ENCODE assay signal across 8 cellular contexts in the genomic region with DNA sequence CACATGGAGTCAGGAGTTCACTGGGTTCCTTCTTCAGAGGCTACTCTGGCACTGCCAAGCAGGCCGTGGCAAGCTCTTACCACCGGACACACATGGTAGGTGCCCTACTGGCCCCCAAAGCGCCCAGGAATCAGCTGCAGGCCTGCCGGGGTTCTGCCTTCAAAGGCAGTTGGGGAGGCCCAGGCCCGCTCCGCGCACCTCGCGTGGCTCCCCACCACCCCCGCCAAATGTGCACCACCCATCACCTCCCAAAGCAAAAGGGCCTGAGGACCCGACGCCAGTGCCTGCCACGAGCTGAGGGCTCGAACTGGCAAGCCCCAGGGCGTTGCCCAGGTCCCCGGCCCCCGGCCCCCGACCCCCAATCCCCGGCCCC. TPM values are rescaled to one million over a fixed set of nuclear protein-coding genes. Genes with fewer than 3 reads are reported as not detected.
DNase-seq lines count a peak whose midpoint lies in the region; ATAC-seq lines count a peak whose summit lies in the region.

No MANE protein-coding gene starts in this region.

- H3K27me3 Mint-ChIP-seq in activated T-cell treated with anti-CD3 and anti-CD28 coated beads, Interleukin-2, amount 50 U/mL, for 72 hours (ENCODE audit: low read depth): no peaks in the 10 kb centered on the region

- peaks cover 16% of the 10 kb centered on the region for H3K4me1 Mint-ChIP-seq in activated T-cell treated with anti-CD3 and anti-CD28 coated beads, Interleukin-2, amount 50 U/mL, for 72 hours (ENCODE audit: low read depth)

- peaks cover 0 to 4% of the 10 kb centered on the region in 2 donors for H3K9me3 Mint-ChIP-seq in activated T-cell treated with anti-CD3 and anti-CD28 coated beads, Interleukin-2, amount 50 U/mL, for 72 hours

- no peak overlapping the region for H3K27ac Mint-ChIP-seq in activated T-cell treated with anti-CD3 and anti-CD28 coated beads, Interleukin-2, amount 50 U/mL, for 72 hours

- ATAC-seq in activated T-cell treated with anti-CD3 and anti-CD28 coated beads, Interleukin-2, amount 50 U/mL, for 72 hours (replicated peaks in 1 of 2): peak; percentile 35 to 36
- ATAC-seq in left ventricle myocardium superior (peak; percentile 7), HG02981 (IDR thresholded peaks at IDR 0.05; ENCODE audit: unreplicated experiment) (no peak), HG02938 (IDR thresholded peaks at IDR 0.05; ENCODE audit: unreplicated experiment) (no peak)

- peak overlapping the region; percentile 82 to 83 for H3K4me3 Mint-ChIP-seq in activated T-cell treated with anti-CD3 and anti-CD28 coated beads, Interleukin-2, amount 50 U/mL, for 72 hours

- H3K36me3 Mint-ChIP-seq in activated T-cell treated with anti-CD3 and anti-CD28 coated beads, Interleukin-2, amount 50 U/mL, for 72 hours (ENCODE audit: insufficient read depth in 2 of 2): no peaks in the 10 kb centered on the region

- peak overlapping the region in 11 of 21 experiments; percentile 11 to 85 (median 67) for H3K27ac ChIP-seq in skin epidermis

- H3K4me3 ChIP-seq in skin epidermis: peak overlapping the region; percentile 54 to 90 (median 71)

- intact Hi-C loops in left ventricle myocardium superior (cut with micrococcal nuclease): no loop called here

- peak; percentile 25 for DNase-seq in HuH-7.5 (ENCODE audit: low spot score)
- DNase-seq in activated T-cell treated with anti-CD3 and anti-CD28 coated beads, Interleukin-2, amount 50 U/mL, for 72 hours: peak; percentile 27 to 44
- peak; percentile 40 for DNase-seq in left ventricle myocardium superior
- DNase-seq in NCI-H1436 treated with DMSO at 0.1 percent for 48 hours (lab: John Stamatoyannopoulos, UW): no peak
- DNase-seq in NCI-H2081 treated with DMSO at 0.1 percent for 48 hours (lab: John Stamatoyannopoulos, UW): no peak

RNA-seq across cellular contexts. Expression of gene POMGNT2, which starts 0.7 kb away (rescaled TPM):
- total RNA-seq in activated T-cell treated with anti-CD3 and anti-CD28 coated beads, Interleukin-2, amount 50 U/mL, for 72 hours: 1 to 10 TPM; 5.0 to 6.6 TPM
- 20.7 TPM for total RNA-seq in left ventricle myocardium superior

Comparison
In these comparisons a context has a peak if more than half of its experiments do, and no peak if none do; other contexts are left out.
1. DNase-seq: peak in HuH-7.5 (single experiment), activated T-cell treated with anti-CD3 and anti-CD28 coated beads, Interleukin-2, amount 50 U/mL, for 72 hours (2 of 2) and left ventricle myocardium superior (single experiment); none in NCI-H1436 treated with DMSO at 0.1 percent for 48 hours (single experiment) and NCI-H2081 treated with DMSO at 0.1 percent for 48 hours (single experiment).
2. ATAC-seq: peak in activated T-cell treated with anti-CD3 and anti-CD28 coated beads, Interleukin-2, amount 50 U/mL, for 72 hours (2 of 2) and left ventricle myocardium superior (single experiment); none in HG02981 (single experiment) and HG02938 (single experiment).